In the genomic region with DNA sequence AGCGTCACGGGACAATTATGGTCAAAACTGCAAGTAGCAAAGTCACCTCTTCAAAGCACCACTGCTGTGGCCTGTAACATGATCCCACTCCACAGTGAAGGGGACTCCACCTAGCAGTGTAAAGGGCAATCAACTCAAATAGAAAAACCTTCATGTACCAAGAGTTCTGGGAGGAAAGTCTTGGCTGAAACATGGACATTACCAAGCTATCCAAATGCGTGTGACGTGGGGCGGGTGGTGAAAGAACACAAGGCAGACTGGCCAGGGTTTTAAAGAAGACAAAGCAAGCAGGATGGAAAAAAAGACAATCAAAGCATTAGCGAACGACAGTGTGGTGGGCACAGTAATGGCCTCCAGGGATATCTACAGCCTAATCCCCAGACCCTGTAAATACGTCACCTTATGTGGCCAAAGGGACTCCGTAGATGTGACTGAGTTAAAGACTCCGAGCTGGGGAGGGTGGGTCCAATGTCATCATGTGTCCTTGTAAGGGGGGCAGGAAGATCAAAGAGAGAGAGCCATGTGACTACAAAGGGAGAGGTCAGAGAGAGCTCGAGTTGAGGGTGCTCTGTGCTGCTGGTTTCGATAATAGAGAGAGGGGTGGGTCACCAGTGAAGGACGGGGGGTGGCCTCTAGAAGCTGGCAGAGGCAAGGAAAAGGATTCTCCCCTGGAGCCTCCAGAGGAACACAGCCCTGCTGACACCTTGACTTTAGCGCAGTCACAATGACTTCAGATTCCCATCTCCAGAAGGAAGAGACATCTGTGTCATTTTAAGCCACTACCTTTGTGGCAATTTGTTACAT, we compare ENCODE assay signal across 8 cellular contexts. TPM values are rescaled to one million over a fixed set of nuclear protein-coding genes. Genes with fewer than 3 reads are reported as not detected.
DNase-seq lines count a peak whose midpoint lies in the region; ATAC-seq, FAIRE-seq and TF ChIP-seq lines count a peak whose summit lies in the region.

No MANE protein-coding gene starts in this region.

- WGBS in pancreas, 2 donors, result 73 to 74% methylated on average over 14 of the region's 14 CpGs

- H3K4me3 Mint-ChIP-seq in activated naive CD8-positive, alpha-beta T cell treated with anti-CD3 and anti-CD28 coated beads, Interleukin-2, amount 10 ng/mL, durations not matched to agents 7 days and 5 days, result peak overlapping the region; percentile 65

- no peaks in the 10 kb centered on the region for H3K9me3 ChIP-seq in pancreas

- ATAC-seq in GM19023 (IDR thresholded peaks at IDR 0.05; ENCODE audit: unreplicated experiment), result peak; percentile 90
- ATAC-seq in activated naive CD8-positive, alpha-beta T cell treated with anti-CD3 and anti-CD28 coated beads, Interleukin-2, amount 10 ng/mL, durations not matched to agents 7 days and 5 days (ENCODE audit: low read depth), result peak; percentile 93
- ATAC-seq in pancreas, result peak in 3 of 4 donors; percentile 34 to 65 (median 45)
- ATAC-seq in HG02884 (IDR thresholded peaks at IDR 0.05; ENCODE audit: unreplicated experiment), result no peak

- H3K4me3 ChIP-seq in pancreas, result no peak overlapping the region

- FAIRE-seq in pancreas (lab: Jason Lieb, UNC), result no peak

- no peaks in the 10 kb centered on the region for H3K36me3 ChIP-seq in pancreas

- intact Hi-C loops in pancreas (cut with DNase I), result no loop called here

- H3K27ac ChIP-seq in 22Rv1 (0 out of 2 replicates have a peak overlapping the region, but pooled peaks have one; percentile 23), pancreas (no peak overlapping the region)

- H3K36me3 Mint-ChIP-seq in activated naive CD8-positive, alpha-beta T cell treated with anti-CD3 and anti-CD28 coated beads, Interleukin-2, amount 10 ng/mL, durations not matched to agents 7 days and 5 days, result peaks cover 4% of the 10 kb centered on the region

- H3K4me1 Mint-ChIP-seq in activated naive CD8-positive, alpha-beta T cell treated with anti-CD3 and anti-CD28 coated beads, Interleukin-2, amount 10 ng/mL, durations not matched to agents 7 days and 5 days, result peaks cover 27% of the 10 kb centered on the region

- H3K27me3 ChIP-seq in pancreas, result no peaks in the 10 kb centered on the region

- H3K27ac Mint-ChIP-seq in activated naive CD8-positive, alpha-beta T cell treated with anti-CD3 and anti-CD28 coated beads, Interleukin-2, amount 10 ng/mL, durations not matched to agents 7 days and 5 days, result peak overlapping the region; percentile 77

- H3K4me1 ChIP-seq in pancreas, result no peaks in the 10 kb centered on the region

- POLR2A ChIA-PET in activated naive CD8-positive, alpha-beta T cell treated with anti-CD3 and anti-CD28 coated beads, Interleukin-2, amount 10 ng/mL, durations not matched to agents 7 days and 5 days (lab: Charles Lee), result interaction anchor here (0.6 to 5.2 kb wide), 2 partner anchors 22 to 410 kb away, joined by 3 to 19 read pairs; partner anchors contain the start of gene MBTPS1

- TF ChIP-seq CTCF in 22Rv1 (IDR thresholded peaks at IDR 0.05) (no peak), pancreas (IDR thresholded peaks at IDR 0.05) (no peak)

- DNase-seq in M059J (ENCODE audit: low read depth) (peak; percentile 75), pancreas (no peak), amniotic stem cell (lab: John Stamatoyannopoulos, UW) (no peak), GM19240 (ENCODE audit: insufficient read length, low spot score) (no peak)
- no peak for DNase-seq in activated naive CD8-positive, alpha-beta T cell treated with anti-CD3 and anti-CD28 coated beads, Interleukin-2, amount 10 ng/mL, durations not matched to agents 7 days and 5 days

- H3K9me3 Mint-ChIP-seq in activated naive CD8-positive, alpha-beta T cell treated with anti-CD3 and anti-CD28 coated beads, Interleukin-2, amount 10 ng/mL, durations not matched to agents 7 days and 5 days, result no peaks in the 10 kb centered on the region

- no peaks in the 10 kb centered on the region for H3K27me3 Mint-ChIP-seq in activated naive CD8-positive, alpha-beta T cell treated with anti-CD3 and anti-CD28 coated beads, Interleukin-2, amount 10 ng/mL, durations not matched to agents 7 days and 5 days

RNA-seq across cellular contexts. Expression of gene HSDL1, which starts 6.0 kb away (rescaled TPM):
- total RNA-seq in M059J (2014; rRNA removed; shearing (Covaris generic)), result 26.5 and 40.9 TPM in 2 replicates
- total RNA-seq in activated naive CD8-positive, alpha-beta T cell treated with anti-CD3 and anti-CD28 coated beads, Interleukin-2, amount 10 ng/mL, durations not matched to agents 7 days and 5 days, result 10 to 100 TPM; 10.7 to 12.5 TPM
- total RNA-seq in pancreas, result 10 to 100 TPM in 1 of 6 donors, 1 to 10 TPM in 5; 4.2 to 11.8 (median 7.1) TPM
- polyA plus RNA-seq in pancreas, result 10 to 100 TPM in 1 of 2 donors, 1 to 10 TPM in 1; 6.5 to 14.5 TPM

RNA-seq across cellular contexts. Expression of gene DNAAF1, which starts 6.1 kb away (rescaled TPM):
- total RNA-seq in M059J (2014; rRNA removed; shearing (Covaris generic)), result not detected in 2 replicates
- not detected for total RNA-seq in activated naive CD8-positive, alpha-beta T cell treated with anti-CD3 and anti-CD28 coated beads, Interleukin-2, amount 10 ng/mL, durations not matched to agents 7 days and 5 days
- total RNA-seq in pancreas, result under 1 TPM; 0.28 to 0.78 (median 0.44) TPM
- 1 to 10 TPM; 4.6 to 8.7 TPM for polyA plus RNA-seq in pancreas

RNA-seq across cellular contexts. Expression of gene MBTPS1, which starts 22.3 kb away (rescaled TPM):
- 62.1 and 93.7 TPM in 2 replicates for total RNA-seq in M059J (2014; rRNA removed; shearing (Covaris generic))
- 10 to 100 TPM; 73.2 to 85.4 TPM for total RNA-seq in activated naive CD8-positive, alpha-beta T cell treated with anti-CD3 and anti-CD28 coated beads, Interleukin-2, amount 10 ng/mL, durations not matched to agents 7 days and 5 days
- 10 to 100 TPM; 38.8 to 56.8 (median 43.2) TPM for total RNA-seq in pancreas
- 10 to 100 TPM; 32.8 to 54.0 TPM for polyA plus RNA-seq in pancreas

RNA-seq across cellular contexts. Expression of gene TAF1C, which starts 47.8 kb away (rescaled TPM):
- total RNA-seq in M059J (2014; rRNA removed; shearing (Covaris generic)), result 15.1 and 23.4 TPM in 2 replicates
- 10 to 100 TPM; 69.6 to 70.8 TPM for total RNA-seq in activated naive CD8-positive, alpha-beta T cell treated with anti-CD3 and anti-CD28 coated beads, Interleukin-2, amount 10 ng/mL, durations not matched to agents 7 days and 5 days
- 10 to 100 TPM; 14.9 to 38.1 (median 20.1) TPM for total RNA-seq in pancreas
- 100 to 1,000 TPM in 1 of 2 donors, 10 to 100 TPM in 1; 95.3 to 130 TPM for polyA plus RNA-seq in pancreas

RNA-seq across cellular contexts. Expression of gene ADAD2, which starts 51.9 kb away (rescaled TPM):
- total RNA-seq in M059J (2014; rRNA removed; shearing (Covaris generic)), result not detected in 2 replicates
- not detected for total RNA-seq in activated naive CD8-positive, alpha-beta T cell treated with anti-CD3 and anti-CD28 coated beads, Interleukin-2, amount 10 ng/mL, durations not matched to agents 7 days and 5 days
- total RNA-seq in pancreas, result under 1 TPM in 2 of 6 donors, not detected in 4; 0.19 to 0.25 TPM
- polyA plus RNA-seq in pancreas, result 1 to 10 TPM; 2.4 to 3.8 TPM
